8 cellular contexts compared by ENCODE assay signal in genomic region chr14:104682107-104682593, GRCh38. TPM values are rescaled to one million over a fixed set of nuclear protein-coding genes. Genes with fewer than 3 reads are reported as not detected.
DNase-seq lines count a peak whose midpoint lies in the region; ATAC-seq and TF ChIP-seq lines count a peak whose summit lies in the region.

No MANE protein-coding gene starts in this region.

- no peak for TF ChIP-seq POLR2A in gastrocnemius medialis (IDR thresholded peaks at IDR 0.05)

- no peaks in the 10 kb centered on the region for H3K36me3 Mint-ChIP-seq in activated T-helper 17 cell treated with anti-CD3 and anti-CD28 coated beads, Interleukin-2, amount 50 U/mL, for 72 hours (ENCODE audit: low read depth)

- H3K4me3 Mint-ChIP-seq in activated T-helper 17 cell treated with anti-CD3 and anti-CD28 coated beads, Interleukin-2, amount 50 U/mL, for 72 hours = no peak overlapping the region

- peak overlapping the region; percentile 12 for H3K4me3 ChIP-seq in astrocyte of the spinal cord (ENCODE audit: low read depth, low read length)
- H3K4me3 ChIP-seq in gastrocnemius medialis = peak overlapping the region in 1 of 4 donors; percentile 37

- H3K27ac Mint-ChIP-seq in activated T-helper 17 cell treated with anti-CD3 and anti-CD28 coated beads, Interleukin-2, amount 50 U/mL, for 72 hours = no peak overlapping the region

- H3K9me3 ChIP-seq in gastrocnemius medialis = no peaks in the 10 kb centered on the region

- H3K4me1 ChIP-seq in gastrocnemius medialis = peaks cover 29 to 39% of the 10 kb centered on the region in 2 donors

- H3K4me1 Mint-ChIP-seq in activated T-helper 17 cell treated with anti-CD3 and anti-CD28 coated beads, Interleukin-2, amount 50 U/mL, for 72 hours = peaks cover 11% of the 10 kb centered on the region

- H3K9me3 Mint-ChIP-seq in activated T-helper 17 cell treated with anti-CD3 and anti-CD28 coated beads, Interleukin-2, amount 50 U/mL, for 72 hours = no peaks in the 10 kb centered on the region

- H3K27ac ChIP-seq in gastrocnemius medialis = peak overlapping the region; percentile 70 to 80 (median 76)

- intact Hi-C loops in gastrocnemius medialis (cut with DNase I; ENCODE audit: low total_unique reads) = no loop called here

- H3K36me3 ChIP-seq in gastrocnemius medialis = no peaks in the 10 kb centered on the region

- H3K27me3 Mint-ChIP-seq in activated T-helper 17 cell treated with anti-CD3 and anti-CD28 coated beads, Interleukin-2, amount 50 U/mL, for 72 hours = no peaks in the 10 kb centered on the region

- DNase-seq in ELR (ENCODE audit: low read depth) (peak; percentile 49), astrocyte of the spinal cord (ENCODE audit: low read depth, low spot score) (no peak), iPS DF 4.7 (ENCODE audit: extremely low read depth, low spot score) (peak; percentile 80), gastrocnemius medialis (no peak), 8988T (no peak), NCI-H1417 (lab: John Stamatoyannopoulos, UW) (no peak)
- DNase-seq in stimulated activated CD4-positive, alpha-beta T cell treated with anti-CD3 and anti-CD28 coated beads, Interleukin-2, amount 100 ng/mL, for 48 hours = no peak

- in situ Hi-C loops in astrocyte of the spinal cord (cut with HindIII; ENCODE audit: low sequenced_read_pairs) = no loop called here
- in situ Hi-C loops in gastrocnemius medialis (cut with MboI; ENCODE audit: low sequenced_read_pairs in 4 of 4) = no loop called here

- no peak for TF ChIP-seq CTCF in astrocyte of the spinal cord (IDR thresholded peaks at IDR 0.05; ENCODE audit: low read depth, low read length)
- TF ChIP-seq CTCF in gastrocnemius medialis (IDR thresholded peaks at IDR 0.05 in 4 of 5, conservative IDR thresholded peaks at IDR 0.05 in 1 of 5) = no peak

- no peak for ATAC-seq in gastrocnemius medialis
- ATAC-seq in activated T-helper 17 cell treated with anti-CD3 and anti-CD28 coated beads, Interleukin-2, amount 50 U/mL, for 72 hours (replicated peaks) = no peak

- H3K27me3 ChIP-seq in gastrocnemius medialis = no peaks in the 10 kb centered on the region

RNA-seq across cellular contexts. Expression of gene INF2, which starts 7.3 kb away (rescaled TPM):
- total RNA-seq in gastrocnemius medialis = 10 to 100 TPM; 11.6 to 34.6 (median 19.7) TPM
- 10 to 100 TPM; 61.9 to 87.8 TPM for total RNA-seq in activated T-helper 17 cell treated with anti-CD3 and anti-CD28 coated beads, Interleukin-2, amount 50 U/mL, for 72 hours

RNA-seq across cellular contexts. Expression of gene ADSS1, which starts 41.9 kb away (rescaled TPM):
- 100 to 1,000 TPM; 165 to 577 (median 232) TPM for total RNA-seq in gastrocnemius medialis
- total RNA-seq in activated T-helper 17 cell treated with anti-CD3 and anti-CD28 coated beads, Interleukin-2, amount 50 U/mL, for 72 hours = 1 to 10 TPM in 1 of 2 donors, under 1 TPM in 1; 0.91 to 2.4 TPM

Comparison
In these comparisons a context has a peak if more than half of its experiments do, and no peak if none do; other contexts are left out.
1. DNase-seq: peak in ELR (single experiment) and iPS DF 4.7 (single experiment); none in astrocyte of the spinal cord (single experiment), gastrocnemius medialis (0 of 2), 8988T (single experiment), NCI-H1417 (0 of 3) and stimulated activated CD4-positive, alpha-beta T cell treated with anti-CD3 and anti-CD28 coated beads, Interleukin-2, amount 100 ng/mL, for 48 hours (0 of 2).
2. RNA of gene ADSS1, which starts 41.9 kb away (total RNA-seq): 165 to 577 TPM in gastrocnemius medialis; 0.91 to 2.4 TPM in activated T-helper 17 cell treated with anti-CD3 and anti-CD28 coated beads, Interleukin-2, amount 50 U/mL, for 72 hours; every median in the first group is over 10 times any median in the second.